29 cellular contexts compared by ENCODE assay signal in the genomic region with DNA sequence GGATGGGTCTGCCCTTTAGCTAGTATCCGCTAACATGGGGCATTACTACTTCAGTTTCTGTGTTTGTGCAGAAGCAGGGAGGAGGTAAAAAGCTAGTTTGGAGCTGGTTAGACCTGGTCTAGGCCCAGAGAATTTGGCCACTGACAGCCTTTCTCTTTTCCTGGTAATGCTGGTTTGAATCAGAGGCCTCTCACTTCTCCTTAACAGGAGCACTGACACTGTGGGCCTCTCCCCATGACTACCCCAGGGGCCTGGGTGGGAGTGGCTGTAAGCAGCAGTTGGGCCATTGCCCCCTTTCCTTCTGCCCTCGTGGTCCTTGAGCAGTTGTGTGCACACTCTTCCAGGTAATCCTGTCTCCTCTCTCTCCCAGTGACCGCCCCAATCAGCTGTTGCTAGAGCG. TPM values are rescaled to one million over a fixed set of nuclear protein-coding genes. Genes with fewer than 3 reads are reported as not detected.
"Had no signal": no experiment of that assay in that cellular context is flagged by ENCODE, and none has a peak within 500 bp of the region (broad histone marks: within the 10 kb centered on the region; RNA-seq: fewer than 3 reads in every experiment).

No MANE protein-coding gene starts in this region.

- DNase-seq: activated CD4-positive, alpha-beta memory T cell treated with anti-CD3 and anti-CD28 coated beads, Interleukin-2, amount 10 ng/mL, durations not matched to agents 7 days and 5 days; activated CD4-positive, alpha-beta T cell treated with anti-CD3 and anti-CD28 coated beads for 1 hour; activated CD4-positive, alpha-beta T cell treated with anti-CD3 and anti-CD28 coated beads for 4 hours; activated CD4-positive, alpha-beta T cell treated with anti-CD3 and anti-CD28 coated beads, Interleukin-2, amount 10 ng/mL, durations not matched to agents 7 days and 5 days; activated CD4-positive, alpha-beta T cell treated with anti-CD3 and anti-CD28 coated beads, Interleukin-2, amount 50 U/mL, for 4 hours; activated CD8-positive, alpha-beta memory T cell treated with anti-CD3 and anti-CD28 coated beads, Interleukin-2, amount 50 U/mL, for 48 hours; activated gamma-delta T cell; activated naive CD4-positive, alpha-beta T cell; activated naive CD4-positive, alpha-beta T cell treated with anti-CD3 and anti-CD28 coated beads, Interleukin-2, amount 10 ng/mL, durations not matched to agents 7 days and 5 days; activated naive CD8-positive, alpha-beta T cell treated with anti-CD3 and anti-CD28 coated beads, Interleukin-2, amount 10 ng/mL, durations not matched to agents 7 days and 5 days; activated T-cell treated with anti-CD3 and anti-CD28 coated beads for 4 hours; activated T-cell treated with anti-CD3 and anti-CD28 coated beads, Interleukin-2, amount 50 U/mL, for 24 hours; activated T-cell treated with anti-CD3 and anti-CD28 coated beads, Interleukin-2, amount 50 U/mL, for 72 hours; brain microvascular endothelial cell; dorsolateral prefrontal cortex; effector memory CD4-positive, alpha-beta T cell; endodermal cell; foreskin keratinocyte; T-helper 2 cell had no signal

- H3K36me3 Mint-ChIP-seq: activated naive CD4-positive, alpha-beta T cell treated with anti-CD3 and anti-CD28 coated beads, Interleukin-2, amount 10 ng/mL, durations not matched to agents 7 days and 5 days; activated naive CD4-positive, alpha-beta T cell treated with anti-CD3 and anti-CD28 coated beads, Interleukin-2, amount 50 U/mL, for 72 hours; activated naive CD8-positive, alpha-beta T cell treated with anti-CD3 and anti-CD28 coated beads, Interleukin-2, amount 10 ng/mL, durations not matched to agents 7 days and 5 days had no signal

- H3K4me3 Mint-ChIP-seq: activated CD4-positive, alpha-beta memory T cell treated with anti-CD3 and anti-CD28 coated beads, Interleukin-2, amount 10 ng/mL, durations not matched to agents 7 days and 5 days; activated CD4-positive, alpha-beta T cell treated with anti-CD3 and anti-CD28 coated beads, Interleukin-2, amount 10 ng/mL, durations not matched to agents 7 days and 5 days; activated naive CD4-positive, alpha-beta T cell treated with anti-CD3 and anti-CD28 coated beads, Interleukin-2, amount 10 ng/mL, durations not matched to agents 7 days and 5 days; activated naive CD8-positive, alpha-beta T cell treated with anti-CD3 and anti-CD28 coated beads, Interleukin-2, amount 10 ng/mL, durations not matched to agents 7 days and 5 days; activated T-cell treated with anti-CD3 and anti-CD28 coated beads, Interleukin-2, amount 50 U/mL, for 24 hours; activated T-cell treated with anti-CD3 and anti-CD28 coated beads, Interleukin-2, amount 50 U/mL, for 72 hours; central memory CD8-positive, alpha-beta T cell; dendritic cell treated with granulocyte-macrophage colony-stimulating factor and Interleukin-4, amounts not matched to agents 40 ng/mL and 50 ng/mL, for 4 days; endodermal cell; WTC11 had no signal

- H3K4me1 Mint-ChIP-seq: activated CD4-positive, alpha-beta memory T cell treated with anti-CD3 and anti-CD28 coated beads, Interleukin-2, amount 10 ng/mL, durations not matched to agents 7 days and 5 days; activated CD4-positive, alpha-beta T cell treated with anti-CD3 and anti-CD28 coated beads, Interleukin-2, amount 10 ng/mL, durations not matched to agents 7 days and 5 days; activated naive CD4-positive, alpha-beta T cell treated with anti-CD3 and anti-CD28 coated beads, Interleukin-2, amount 10 ng/mL, durations not matched to agents 7 days and 5 days; activated naive CD8-positive, alpha-beta T cell treated with anti-CD3 and anti-CD28 coated beads, Interleukin-2, amount 10 ng/mL, durations not matched to agents 7 days and 5 days; central memory CD8-positive, alpha-beta T cell; endodermal cell; WTC11 had no signal

- ATAC-seq: activated naive CD4-positive, alpha-beta T cell treated with anti-CD3 and anti-CD28 coated beads, Interleukin-2, amount 50 U/mL, for 72 hours; activated T-cell treated with anti-CD3 and anti-CD28 coated beads, Interleukin-2, amount 50 U/mL, for 72 hours; foreskin keratinocyte; gastroesophageal sphincter; WTC11 had no signal

- H3K9me3 Mint-ChIP-seq: activated CD4-positive, alpha-beta memory T cell treated with anti-CD3 and anti-CD28 coated beads, Interleukin-2, amount 10 ng/mL, durations not matched to agents 7 days and 5 days; activated CD4-positive, alpha-beta T cell treated with anti-CD3 and anti-CD28 coated beads, Interleukin-2, amount 10 ng/mL, durations not matched to agents 7 days and 5 days; activated naive CD4-positive, alpha-beta T cell treated with anti-CD3 and anti-CD28 coated beads, Interleukin-2, amount 10 ng/mL, durations not matched to agents 7 days and 5 days; activated naive CD4-positive, alpha-beta T cell treated with anti-CD3 and anti-CD28 coated beads, Interleukin-2, amount 50 U/mL, for 72 hours; activated naive CD8-positive, alpha-beta T cell treated with anti-CD3 and anti-CD28 coated beads, Interleukin-2, amount 10 ng/mL, durations not matched to agents 7 days and 5 days; activated T-cell treated with anti-CD3 and anti-CD28 coated beads, Interleukin-2, amount 50 U/mL, for 24 hours; activated T-cell treated with anti-CD3 and anti-CD28 coated beads, Interleukin-2, amount 50 U/mL, for 72 hours; central memory CD8-positive, alpha-beta T cell; dendritic cell treated with granulocyte-macrophage colony-stimulating factor and Interleukin-4, amounts not matched to agents 40 ng/mL and 50 ng/mL, for 4 days had no signal

- H3K27me3 Mint-ChIP-seq: activated CD4-positive, alpha-beta T cell treated with anti-CD3 and anti-CD28 coated beads, Interleukin-2, amount 10 ng/mL, durations not matched to agents 7 days and 5 days had no signal

- H3K27ac Mint-ChIP-seq: activated CD4-positive, alpha-beta memory T cell treated with anti-CD3 and anti-CD28 coated beads, Interleukin-2, amount 10 ng/mL, durations not matched to agents 7 days and 5 days; activated CD4-positive, alpha-beta T cell treated with anti-CD3 and anti-CD28 coated beads, Interleukin-2, amount 10 ng/mL, durations not matched to agents 7 days and 5 days; activated naive CD4-positive, alpha-beta T cell treated with anti-CD3 and anti-CD28 coated beads, Interleukin-2, amount 10 ng/mL, durations not matched to agents 7 days and 5 days; activated naive CD4-positive, alpha-beta T cell treated with anti-CD3 and anti-CD28 coated beads, Interleukin-2, amount 50 U/mL, for 72 hours; activated naive CD8-positive, alpha-beta T cell treated with anti-CD3 and anti-CD28 coated beads, Interleukin-2, amount 10 ng/mL, durations not matched to agents 7 days and 5 days; activated T-cell treated with anti-CD3 and anti-CD28 coated beads, Interleukin-2, amount 50 U/mL, for 24 hours; activated T-cell treated with anti-CD3 and anti-CD28 coated beads, Interleukin-2, amount 50 U/mL, for 72 hours; dendritic cell treated with granulocyte-macrophage colony-stimulating factor and Interleukin-4, amounts not matched to agents 40 ng/mL and 50 ng/mL, for 4 days; endodermal cell; WTC11 had no signal

RNA-seq across cellular contexts. Expression of a gene that starts 8.5 kb away (rescaled TPM):
- total RNA-seq: activated CD4-positive, alpha-beta memory T cell treated with anti-CD3 and anti-CD28 coated beads, Interleukin-2, amount 10 ng/mL, durations not matched to agents 7 days and 5 days; activated CD4-positive, alpha-beta T cell treated with anti-CD3 and anti-CD28 coated beads, Interleukin-2, amount 10 ng/mL, durations not matched to agents 7 days and 5 days; activated naive CD4-positive, alpha-beta T cell treated with anti-CD3 and anti-CD28 coated beads, Interleukin-2, amount 50 U/mL, for 72 hours; activated naive CD8-positive, alpha-beta T cell treated with anti-CD3 and anti-CD28 coated beads, Interleukin-2, amount 10 ng/mL, durations not matched to agents 7 days and 5 days; activated T-cell treated with anti-CD3 and anti-CD28 coated beads, Interleukin-2, amount 50 U/mL, for 72 hours; ascending aorta; bronchial epithelial cell; epithelial cell of proximal tubule; foreskin keratinocyte; glomerular endothelial cell; T-helper 1 cell treated with Interleukin-12 subunit alpha and Interleukin-12 subunit beta and Interleukin-4 antibody, amounts not matched to agents 30 ng/mL and 1 ng/mL, for 36 hours had no signal
